In the genomic region with DNA sequence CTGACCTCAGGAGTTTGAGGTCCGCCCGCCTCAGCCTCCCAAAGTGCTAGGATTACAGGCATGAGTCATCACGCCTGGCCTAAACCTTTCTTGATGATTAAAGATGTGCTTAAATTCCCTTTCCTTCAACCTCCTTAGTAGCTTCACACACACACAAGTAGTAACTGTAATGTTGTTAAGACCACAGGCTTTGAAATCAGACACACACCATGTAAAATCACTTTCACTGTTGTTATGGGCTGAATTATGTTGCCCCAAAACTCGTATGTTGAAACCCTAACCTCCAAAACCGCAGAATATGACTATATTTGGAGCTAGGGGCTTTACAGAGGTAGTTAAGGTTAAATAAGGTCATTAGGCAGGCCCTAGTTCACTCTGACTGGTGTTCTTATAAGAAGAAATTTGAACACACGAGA, we compare ENCODE assay signal across 8 cellular contexts.
DNase-seq lines count a peak whose midpoint lies in the region; ATAC-seq, FAIRE-seq and TF ChIP-seq lines count a peak whose summit lies in the region.

No MANE protein-coding gene starts in this region.

- H3K27me3 ChIP-seq in RWPE2 (ENCODE audit: insufficient read depth, poor library complexity, severe bottlenecking) (no peaks in the 10 kb centered on the region), trophoblast cell (ENCODE audit: insufficient read depth, low read length) (no peaks in the 10 kb centered on the region)

- WGBS in A549 (ENCODE audit: missing lambda C conversion rate), result 71% methylated on average over 6 of the region's 6 CpGs
- WGBS in trophoblast cell (ENCODE audit: extremely low coverage, insufficient coverage, insufficient read length), result no CpG with 5 or more reads among the region's 6 CpGs

- H3K4me2 ChIP-seq in A549, result no peak overlapping the region
- no peak overlapping the region for H3K4me2 ChIP-seq in trophoblast cell (ENCODE audit: low read length)

- no peak overlapping the region for H3K9ac ChIP-seq in trophoblast cell (ENCODE audit: low read length)

- H3K79me2 ChIP-seq in trophoblast cell (ENCODE audit: control insufficient read depth, insufficient read depth, low read length, poor library complexity), result no peaks in the 10 kb centered on the region

- no peak overlapping the region for H3K23ac ChIP-seq in trophoblast cell (ENCODE audit: low read length)

- TF ChIP-seq CTCF in A549 (IDR thresholded peaks at IDR 0.05) (no peak), RWPE2 (IDR thresholded peaks at IDR 0.05; ENCODE audit: poor library complexity, severe bottlenecking) (no peak)

- H2BK12ac ChIP-seq in trophoblast cell (ENCODE audit: low read length), result no peak overlapping the region

- H2AFZ ChIP-seq in trophoblast cell (ENCODE audit: insufficient read depth, low read length, poor library complexity), result no peak overlapping the region

- H3K36me3 ChIP-seq in RWPE2 (ENCODE audit: low read depth) (no peaks in the 10 kb centered on the region), trophoblast cell (ENCODE audit: control insufficient read depth in 1 of 2, insufficient read depth in 2 of 2, low read length in 2 of 2) (no peaks in the 10 kb centered on the region)

- no peak for FAIRE-seq in A549 (lab: Jason Lieb, UNC)

- ATAC-seq in A549, result no peak
- ATAC-seq in GM19328 (IDR thresholded peaks at IDR 0.05; ENCODE audit: unreplicated experiment), result peak; percentile 74
- ATAC-seq in HG03095 (IDR thresholded peaks at IDR 0.05; ENCODE audit: unreplicated experiment), result peak; percentile 90
- ATAC-seq in RWPE2 (ENCODE audit: low read depth), result no peak

- TF ChIP-seq POLR2A in A549 (IDR thresholded peaks at IDR 0.05; ENCODE audit: low read length), result no peak

- H3K18ac ChIP-seq in trophoblast cell (ENCODE audit: low read length), result no peak overlapping the region

- no peak for TF ChIP-seq EP300 in A549 (IDR thresholded peaks at IDR 0.05)

- H2BK5ac ChIP-seq in trophoblast cell (ENCODE audit: low read depth, low read length, poor library complexity), result no peak overlapping the region

- no peak overlapping the region for H4K91ac ChIP-seq in trophoblast cell (ENCODE audit: low read depth, low read length)

- H3K14ac ChIP-seq in trophoblast cell (ENCODE audit: low read length), result no peak overlapping the region

- no peaks in the 10 kb centered on the region for H3K79me1 ChIP-seq in trophoblast cell (ENCODE audit: low read length)

- no peak overlapping the region for H3K4ac ChIP-seq in trophoblast cell (ENCODE audit: low read depth, low read length)

- H3K9me3 ChIP-seq in A549, result no peaks in the 10 kb centered on the region
- H3K9me3 ChIP-seq in RWPE2 (ENCODE audit: severe bottlenecking), result no peaks in the 10 kb centered on the region
- H3K9me3 ChIP-seq in trophoblast cell (ENCODE audit: insufficient read depth, low read depth, low read length), result no peaks in the 10 kb centered on the region

- H3K4me1 ChIP-seq in A549 (peaks cover 18% of the 10 kb centered on the region), RWPE2 (ENCODE audit: insufficient read depth, poor library complexity, severe bottlenecking) (peaks cover 27% of the 10 kb centered on the region), trophoblast cell (ENCODE audit: control insufficient read depth in 1 of 2, insufficient read depth in 2 of 2, low read length in 2 of 2) (no peaks in the 10 kb centered on the region)

- no peak overlapping the region for H4K12ac ChIP-seq in trophoblast cell (ENCODE audit: low read depth, low read length)

- POLR2A ChIA-PET in A549 (lab: Yijun Ruan, JAX), result no interaction called here

- H3K27ac ChIP-seq in A549, result peak overlapping the region in 1 of 2 experiments; percentile 58; a peak in 2 of 6 replicates
- H3K27ac ChIP-seq in RWPE2 (ENCODE audit: poor library complexity, severe bottlenecking), result peak overlapping the region; percentile 68
- H3K27ac ChIP-seq in trophoblast cell (ENCODE audit: low read depth, low read length), result no peak overlapping the region

- no peak overlapping the region for H2AK5ac ChIP-seq in trophoblast cell (ENCODE audit: low read length)

- no peak overlapping the region for H4K8ac ChIP-seq in trophoblast cell (ENCODE audit: low read depth, low read length)

- H2BK120ac ChIP-seq in trophoblast cell (ENCODE audit: insufficient read depth, low read length, poor library complexity), result no peak overlapping the region

- DNase-seq in A549 (ENCODE audit: low read depth in 1 of 2, low spot score in 1 of 2), result no peak
- no peak for DNase-seq in RWPE2 (ENCODE audit: low spot score)
- DNase-seq in trophoblast cell, result no peak
- DNase-seq in NCI-H2196 treated with DMSO at 0.1 percent for 48 hours (lab: John Stamatoyannopoulos, UW; ENCODE audit: unreplicated experiment), result no peak
- no peak for DNase-seq in AG20443 (ENCODE audit: low spot score)
- DNase-seq in activated CD4-positive, alpha-beta T cell treated with anti-CD3 and anti-CD28 coated beads for 4 hours, result no peak

- TF ChIP-seq RAD21 in A549 (conservative IDR thresholded peaks at IDR 0.05 in 1 of 2, IDR thresholded peaks at IDR 0.05 in 1 of 2), result no peak

- CTCF ChIA-PET in A549 (lab: Yijun Ruan, JAX), result interaction anchor here (0.6 kb wide), 1 partner anchor 154 kb away, joined by 3 read pairs; no protein-coding TSS in a partner anchor

- no peak overlapping the region for H3K4me3 ChIP-seq in A549
- no peak overlapping the region for H3K4me3 ChIP-seq in RWPE2 (ENCODE audit: severe bottlenecking)
- H3K4me3 ChIP-seq in trophoblast cell (ENCODE audit: low read depth, low read length), result no peak overlapping the region

TF ChIP-seq in A549, 52 proteins besides CTCF, POLR2A, EP300 and RAD21:
- TF ChIP-seq RFX5 (IDR thresholded peaks at IDR 0.05) (no peak), FOSL2 (IDR thresholded peaks at IDR 0.05) (no peak), FOSL2 (CRISPR knock-in tag; IDR thresholded peaks at IDR 0.05) (peak; percentile 49; the same call in 1 of the 2 replicates), GATA3 (IDR thresholded peaks at IDR 0.05; ENCODE audit: borderline replicate concordance) (no peak), ZFP36 (IDR thresholded peaks at IDR 0.05; ENCODE audit: borderline replicate concordance, partially characterized antibody) (no peak), MAFK (IDR thresholded peaks at IDR 0.05; ENCODE audit: partially characterized antibody) (no peak)
- TF ChIP-seq, protein P1, sequence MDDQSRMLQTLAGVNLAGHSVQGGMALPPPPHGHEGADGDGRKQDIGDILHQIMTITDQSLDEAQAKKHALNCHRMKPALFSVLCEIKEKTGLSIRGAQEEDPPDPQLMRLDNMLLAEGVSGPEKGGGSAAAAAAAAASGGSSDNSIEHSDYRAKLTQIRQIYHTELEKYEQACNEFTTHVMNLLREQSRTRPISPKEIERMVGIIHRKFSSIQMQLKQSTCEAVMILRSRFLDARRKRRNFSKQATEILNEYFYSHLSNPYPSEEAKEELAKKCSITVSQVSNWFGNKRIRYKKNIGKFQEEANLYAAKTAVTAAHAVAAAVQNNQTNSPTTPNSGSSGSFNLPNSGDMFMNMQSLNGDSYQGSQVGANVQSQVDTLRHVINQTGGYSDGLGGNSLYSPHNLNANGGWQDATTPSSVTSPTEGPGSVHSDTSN (IDR thresholded peaks at IDR 0.05), result no peak

Comparison
In these comparisons a context has a peak if more than half of its experiments do, and no peak if none do; other contexts are left out.
1. ATAC-seq: peak in GM19328 (single experiment) and HG03095 (single experiment); none in A549 (0 of 2) and RWPE2 (single experiment).